ENCODE assay signal across 9 cellular contexts in genomic region chr1:91876040-91876470, GRCh38. TPM values are rescaled to one million over a fixed set of nuclear protein-coding genes. Genes with fewer than 3 reads are reported as not detected.
DNase-seq lines count a peak whose midpoint lies in the region; ATAC-seq lines count a peak whose summit lies in the region.
"Had no signal": no experiment of that assay in that cellular context is flagged by ENCODE, and none has a peak within 500 bp of the region (broad histone marks: within the 10 kb centered on the region; RNA-seq: fewer than 3 reads in every experiment).

No MANE protein-coding gene starts in this region.

- peak; percentile 66 for DNase-seq in activated naive CD4-positive, alpha-beta T cell treated with Interleukin-2 at 50 U/mL for 16 hours
- DNase-seq in activated naive CD4-positive, alpha-beta T cell treated with anti-CD3 and anti-CD28 coated beads, Interleukin-2, amount 10 ng/mL, durations not matched to agents 7 days and 5 days: no peak
- DNase-seq in activated T-helper 9 cell treated with anti-CD3 and anti-CD28 coated beads, Interleukin-2, amount 50 U/mL, for 16 hours (ENCODE audit: low read depth): peak; percentile 42
- DNase-seq in ureter (ENCODE audit: low spot score): no peak
- DNase-seq in C1 segment of cervical spinal cord (lab: John Stamatoyannopoulos, UW): no peak
- no peak for DNase-seq in G401 (ENCODE audit: low spot score)
- DNase-seq: SW 1271 had no signal

- H3K9me3 ChIP-seq in subcutaneous abdominal adipose tissue (ENCODE audit: control insufficient read depth in 5 of 5, low read length in 5 of 5): no peaks in the 10 kb centered on the region

- peak overlapping the region; percentile 82 for H3K27ac ChIP-seq in subcutaneous abdominal adipose tissue (ENCODE audit: low read depth, low read length)

- no peaks in the 10 kb centered on the region for H3K27me3 ChIP-seq in subcutaneous abdominal adipose tissue (ENCODE audit: control insufficient read depth in 5 of 5, insufficient read depth in 4 of 5, low read length in 5 of 5)

- ATAC-seq in HG03039 (IDR thresholded peaks at IDR 0.05; ENCODE audit: unreplicated experiment): peak; percentile 70

- H3K9ac ChIP-seq in subcutaneous abdominal adipose tissue (ENCODE audit: low read length in 5 of 5): peak overlapping the region in 3 of 5 donors; percentile 30 to 43 (median 36)

- H3K4me1 Mint-ChIP-seq in activated naive CD4-positive, alpha-beta T cell treated with anti-CD3 and anti-CD28 coated beads, Interleukin-2, amount 10 ng/mL, durations not matched to agents 7 days and 5 days: peaks cover 58% of the 10 kb centered on the region

- peaks cover 14 to 82% (median 66%) of the 10 kb centered on the region in 5 donors for H3K4me1 ChIP-seq in subcutaneous abdominal adipose tissue (ENCODE audit: control insufficient read depth in 5 of 5, insufficient read depth in 5 of 5, low read length in 5 of 5)

- H3K36me3 ChIP-seq in subcutaneous abdominal adipose tissue (ENCODE audit: control insufficient read depth in 5 of 5, insufficient read depth in 5 of 5, low read length in 5 of 5): no peaks in the 10 kb centered on the region

- in situ Hi-C loops in G401 (cut with HindIII; ENCODE audit: low sequenced_read_pairs): no loop called here

- CTCF ChIA-PET in activated naive CD4-positive, alpha-beta T cell treated with anti-CD3 and anti-CD28 coated beads, Interleukin-2, amount 10 ng/mL, durations not matched to agents 7 days and 5 days (lab: Charles Lee): no interaction called here

- H3K27me3 Mint-ChIP-seq in activated naive CD4-positive, alpha-beta T cell treated with anti-CD3 and anti-CD28 coated beads, Interleukin-2, amount 10 ng/mL, durations not matched to agents 7 days and 5 days: peaks cover 39% of the 10 kb centered on the region

- H3K36me3 Mint-ChIP-seq in activated naive CD4-positive, alpha-beta T cell treated with anti-CD3 and anti-CD28 coated beads, Interleukin-2, amount 10 ng/mL, durations not matched to agents 7 days and 5 days: peaks cover 6% of the 10 kb centered on the region

- H3K9me3 Mint-ChIP-seq in activated naive CD4-positive, alpha-beta T cell treated with anti-CD3 and anti-CD28 coated beads, Interleukin-2, amount 10 ng/mL, durations not matched to agents 7 days and 5 days: no peaks in the 10 kb centered on the region

- no peak overlapping the region for H3K4me3 Mint-ChIP-seq in activated naive CD4-positive, alpha-beta T cell treated with anti-CD3 and anti-CD28 coated beads, Interleukin-2, amount 10 ng/mL, durations not matched to agents 7 days and 5 days

- H3K27ac Mint-ChIP-seq in activated naive CD4-positive, alpha-beta T cell treated with anti-CD3 and anti-CD28 coated beads, Interleukin-2, amount 10 ng/mL, durations not matched to agents 7 days and 5 days: no peak overlapping the region

- H3K4me3 ChIP-seq in subcutaneous abdominal adipose tissue (ENCODE audit: low read depth in 1 of 5, low read length in 5 of 5): peak overlapping the region in 1 of 5 donors; percentile 33

RNA-seq across cellular contexts. Expression of gene TGFBR3, which starts 9.9 kb away (rescaled TPM):
- total RNA-seq in ureter: 102 TPM
- 30.2 and 33.6 TPM in 2 replicates for total RNA-seq in G401 (2014; rRNA removed; shearing (Covaris generic))

Comparison
In these comparisons a context has a peak if more than half of its experiments do, and no peak if none do; other contexts are left out.
1. DNase-seq: peak in activated naive CD4-positive, alpha-beta T cell treated with Interleukin-2 at 50 U/mL for 16 hours (single experiment) and activated T-helper 9 cell treated with anti-CD3 and anti-CD28 coated beads, Interleukin-2, amount 50 U/mL, for 16 hours (single experiment); none in activated naive CD4-positive, alpha-beta T cell treated with anti-CD3 and anti-CD28 coated beads, Interleukin-2, amount 10 ng/mL, durations not matched to agents 7 days and 5 days (single experiment), ureter (single experiment), C1 segment of cervical spinal cord (0 of 14) and G401 (single experiment).